ENCODE assay signal across 8 cellular contexts in the genomic region with DNA sequence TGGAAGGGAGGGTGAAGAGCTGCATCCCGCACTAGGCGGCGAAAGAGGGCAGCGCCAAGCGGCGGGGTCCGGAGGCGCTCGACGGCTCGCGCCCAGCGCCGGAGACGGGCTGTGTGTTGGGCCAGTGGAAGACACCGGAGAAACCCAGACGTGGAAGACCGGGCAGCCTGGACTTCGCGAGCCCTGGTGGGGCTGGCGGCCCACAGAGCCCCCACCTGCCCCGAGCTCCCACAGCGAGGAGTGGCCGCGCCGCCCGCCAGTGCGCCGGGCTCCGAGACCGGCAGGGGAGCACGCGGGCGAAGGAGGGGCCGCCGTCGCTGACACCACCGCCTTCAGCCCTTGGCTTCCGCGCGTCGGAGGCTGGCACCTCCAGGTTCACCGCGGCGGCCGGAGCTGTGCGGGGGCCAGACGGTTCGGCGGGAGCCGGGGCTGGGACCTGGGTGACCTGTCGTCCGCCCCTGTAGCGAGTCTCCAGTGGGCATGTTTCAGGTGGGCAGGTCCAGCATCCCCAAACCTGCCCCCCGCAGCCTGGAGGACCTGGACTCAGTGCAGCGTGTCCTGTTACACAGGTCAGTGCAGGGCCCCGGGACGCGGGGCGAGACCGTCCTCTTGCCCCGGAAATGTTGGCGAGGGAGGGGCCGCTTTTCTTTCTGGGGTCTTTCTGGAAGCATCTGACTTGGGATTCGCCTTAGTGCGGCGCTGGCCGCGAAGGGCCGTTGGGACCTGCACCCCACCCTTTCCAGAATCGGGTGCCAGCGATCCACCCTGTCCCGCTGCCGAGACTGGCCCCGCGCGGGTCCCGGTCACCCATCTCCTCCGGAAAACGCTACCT. TPM values are rescaled to one million over a fixed set of nuclear protein-coding genes. Genes with fewer than 3 reads are reported as not detected.
DNase-seq lines count a peak whose midpoint lies in the region; ATAC-seq, FAIRE-seq and TF ChIP-seq lines count a peak whose summit lies in the region.

No MANE protein-coding gene starts in this region.

- no peaks in the 10 kb centered on the region; the same call in 1 of the 2 replicates for H3K9me3 ChIP-seq in AG04450 (ENCODE audit: control insufficient read depth, insufficient read depth, low read length)
- H3K9me3 ChIP-seq in lung (ENCODE audit: control insufficient read depth in 2 of 2, insufficient read depth in 1 of 2, low read length in 1 of 2): no peaks in the 10 kb centered on the region
- no peaks in the 10 kb centered on the region for H3K9me3 ChIP-seq in Karpas-422 (ENCODE audit: low read length)

- no peak overlapping the region for H2AFZ ChIP-seq in Karpas-422 (ENCODE audit: low read length)

- H3K27ac ChIP-seq in AG04450 (ENCODE audit: low read depth, low read length) (peak overlapping the region; percentile 23), lung (ENCODE audit: low read depth in 1 of 2, low read length in 1 of 2) (peak overlapping the region in 1 of 2 donors; percentile 73), temporal lobe (ENCODE audit: low read depth, low read length) (peak overlapping the region; percentile 6), Karpas-422 (ENCODE audit: low read length) (no peak overlapping the region)

- 0 to 1% methylated on average over 72 to 80 of the region's 80 CpGs for WGBS in lung, 2 donors

- FAIRE-seq in GM19239 (lab: Jason Lieb, UNC): no peak

- TF ChIP-seq CTCF in AG04450 (IDR thresholded peaks at IDR 0.05; ENCODE audit: low read depth, low read length) (peak; percentile 47), lung (IDR thresholded peaks at IDR 0.05; ENCODE audit: control extremely low read depth, extremely low read depth) (no peak)

- H3K4me1 ChIP-seq in lung (ENCODE audit: control insufficient read depth in 2 of 2, insufficient read depth in 2 of 2, low read length in 2 of 2): no peaks in the 10 kb centered on the region
- H3K4me1 ChIP-seq in Karpas-422 (ENCODE audit: low read length): peaks cover 8% of the 10 kb centered on the region

- H3K9me2 ChIP-seq in Karpas-422 (replicated peaks; ENCODE audit: insufficient read depth, low read length): no peaks in the 10 kb centered on the region

- no peaks in the 10 kb centered on the region for H4K20me1 ChIP-seq in Karpas-422 (ENCODE audit: insufficient read depth, low read depth, low read length)

- ATAC-seq in GM19043 (IDR thresholded peaks at IDR 0.05; ENCODE audit: low read depth, unreplicated experiment) (peak; percentile 56), lung (ENCODE audit: insufficient read depth, low FRiP score) (peak; percentile 80)

- POLR2A ChIA-PET in AG04450 (lab: Yijun Ruan, JAX): interaction anchor here (0.9 to 2.5 kb wide), 2 partner anchors 9 to 11 kb away, joined by 5 to 19 read pairs; partner anchors contain the start of gene INTU

- no peaks in the 10 kb centered on the region for H3K79me2 ChIP-seq in Karpas-422 (ENCODE audit: low read length)

- CTCF ChIA-PET in AG04450 (lab: Charles Lee): interaction anchor here (0.6 to 3.6 kb wide), 12 partner anchors 8 to 441 kb away, joined by 3 to 39 read pairs (median 4); partner anchors contain the start of genes ABHD18, INTU and MFSD8

- H3K4me2 ChIP-seq in Karpas-422 (ENCODE audit: low read depth, low read length, poor library complexity, severe bottlenecking): no peak overlapping the region

- H3K36me3 ChIP-seq in lung (ENCODE audit: control insufficient read depth in 2 of 2, insufficient read depth in 2 of 2, low read length in 2 of 2) (no peaks in the 10 kb centered on the region), Karpas-422 (ENCODE audit: insufficient read depth, low read length) (no peaks in the 10 kb centered on the region)

- H3K4me3 ChIP-seq in AG04450 (ENCODE audit: low read depth, low read length): peak overlapping the region; percentile 73
- peak overlapping the region; percentile 57 for H3K4me3 ChIP-seq in lung
- H3K4me3 ChIP-seq in Karpas-422 (ENCODE audit: low read length): no peak overlapping the region

- no peak overlapping the region for H3K9ac ChIP-seq in Karpas-422 (ENCODE audit: low read length)

- no peaks in the 10 kb centered on the region for H3K27me3 ChIP-seq in AG04450 (ENCODE audit: control insufficient read depth, insufficient read depth, low read length)
- H3K27me3 ChIP-seq in lung (ENCODE audit: control insufficient read depth, insufficient read depth): no peaks in the 10 kb centered on the region
- no peaks in the 10 kb centered on the region for H3K27me3 ChIP-seq in Karpas-422 (ENCODE audit: low read length)

- DNase-seq in AG04450 (ENCODE audit: low read depth, low spot score) (no peak), NCI-H2227 treated with DMSO at 0.1 percent for 48 hours (lab: John Stamatoyannopoulos, UW) (peak; percentile 42), dermis blood vessel endothelial cell (peak; percentile 60), lung (ENCODE audit: low spot score) (no peak), Karpas-422 (no peak), GM19239 (ENCODE audit: insufficient read length, low spot score) (no peak)

RNA-seq across cellular contexts. Expression of gene INTU, which starts 9.6 kb away (rescaled TPM):
- 7.8 and 11.1 TPM in 2 replicates for polyA plus RNA-seq in AG04450 (2011; rRNA removed)
- polyA minus RNA-seq in AG04450 (2011; rRNA and poly(A)+ RNA removed): 10.9 and 18.0 TPM in 2 replicates
- total RNA-seq in dermis blood vessel endothelial cell: 2.7 and 3.1 TPM in 2 replicates
- total RNA-seq in lung: 10 to 100 TPM in 1 of 2 donors, 1 to 10 TPM in 1; 8.2 to 37.0 TPM
- 1 to 10 TPM; 2.5 to 5.0 TPM for polyA plus RNA-seq in lung
- total RNA-seq in temporal lobe: 29.0 TPM
- under 0.01 TPM in 1 of 2 replicates, not detected in the other for total RNA-seq in Karpas-422 (2014; rRNA removed; shearing (Covaris generic); ENCODE audit: low replicate concordance)

Comparison
In these comparisons a context has a peak if more than half of its experiments do, and no peak if none do; other contexts are left out.
1. DNase-seq: peak in NCI-H2227 treated with DMSO at 0.1 percent for 48 hours (single experiment) and dermis blood vessel endothelial cell (single experiment); none in AG04450 (single experiment), lung (single experiment), Karpas-422 (single experiment) and GM19239 (single experiment).